22 cellular contexts compared by ENCODE assay signal in genomic region chr2:241213036-241213435, GRCh38. TPM values are rescaled to one million over a fixed set of nuclear protein-coding genes. Genes with fewer than 3 reads are reported as not detected.
"Had no signal": no experiment of that assay in that cellular context is flagged by ENCODE, and none has a peak within 500 bp of the region (broad histone marks: within the 10 kb centered on the region; RNA-seq: fewer than 3 reads in every experiment).

No MANE protein-coding gene starts in this region.

- H3K27ac ChIP-seq: colonic mucosa, epithelial cell of prostate, gastrocnemius medialis, parathyroid adenoma, prostate gland, testis, tibial artery had no signal

- DNase-seq: colonic mucosa; effector CD8-positive, alpha-beta T cell; endodermal cell; foreskin fibroblast; gastrocnemius medialis; head of caudate nucleus; naive B cell; stimulated activated CD4-positive, alpha-beta T cell treated with anti-CD3 and anti-CD28 coated beads, Interleukin-2, amount 100 ng/mL, for 24 hours; stimulated activated CD4-positive, alpha-beta T cell treated with anti-CD3 and anti-CD28 coated beads, Interleukin-4, amount 100 ng/mL, for 4 hours; stimulated activated naive CD8-positive, alpha-beta T cell treated with anti-CD3 and anti-CD28 coated beads, Interleukin-15, Interleukin-2, amounts not matched to agents 100 U/mL and 50 U/mL, for 24 hours; testis; tibial artery had no signal

- ATAC-seq: esophagus mucosa; gastrocnemius medialis; left lobe of liver; sciatic nerve; stimulated activated memory B cell treated with anti-CD40 and anti-IgM and Interleukin-4, amounts not matched to agents 10 μg/mL and 1 μg/mL and 100 μg/mL, for 72 hours; stimulated activated naive CD8-positive, alpha-beta T cell treated with anti-CD3 and anti-CD28 coated beads, Interleukin-15, Interleukin-2, amounts not matched to agents 100 U/mL and 50 U/mL, for 24 hours had no signal

- H3K4me3 ChIP-seq: colonic mucosa, gastrocnemius medialis, lung, prostate gland, testis, tibial artery had no signal

- H2AFZ ChIP-seq: parathyroid adenoma had no signal

- H3K36me3 ChIP-seq: colonic mucosa, gastrocnemius medialis, prostate gland, tibial artery had no signal

- H3K27me3 ChIP-seq: colonic mucosa, gastrocnemius medialis, testis, tibial artery had no signal

- H3K4me1 ChIP-seq: colonic mucosa, parathyroid adenoma, prostate gland, testis had no signal

- H3K9me3 ChIP-seq: colonic mucosa, gastrocnemius medialis, prostate gland, testis, tibial artery had no signal

- H3K79me2 ChIP-seq: parathyroid adenoma had no signal

- H3K9ac ChIP-seq: parathyroid adenoma had no signal

RNA-seq across cellular contexts. Expression of gene ANO7, which starts 24.6 kb away (rescaled TPM):
- total RNA-seq: skeletal muscle tissue had no signal
- polyA plus RNA-seq: neural cell had no signal
